ENCODE assay signal across 1 cellular context in genomic region chr1:31702836-31703404, GRCh38.
TF ChIP-seq lines count a peak whose summit lies in the region.

No MANE protein-coding gene starts in this region.

TF ChIP-seq in HepG2, 621 proteins besides CTCF, POLR2A, EP300 and RAD21:
- TF ChIP-seq FOXO1 (CRISPR knock-in tag; IDR thresholded peaks at IDR 0.05): no peak
- TF ChIP-seq HOXA3 (CRISPR knock-in tag; IDR thresholded peaks at IDR 0.05): no peak
- TF ChIP-seq FUBP1 (CRISPR knock-in tag; IDR thresholded peaks at IDR 0.05; ENCODE audit: borderline replicate concordance): no peak
- no peak for TF ChIP-seq KDM3A (CRISPR knock-in tag; IDR thresholded peaks at IDR 0.05; ENCODE audit: low read depth)
- TF ChIP-seq BATF2 (CRISPR knock-in tag; IDR thresholded peaks at IDR 0.05): no peak
- TF ChIP-seq CC2D1A (CRISPR knock-in tag; IDR thresholded peaks at IDR 0.05): no peak
- no peak for TF ChIP-seq ZNF546 (CRISPR knock-in tag; conservative IDR thresholded peaks at IDR 0.05)
- TF ChIP-seq, protein P1, sequence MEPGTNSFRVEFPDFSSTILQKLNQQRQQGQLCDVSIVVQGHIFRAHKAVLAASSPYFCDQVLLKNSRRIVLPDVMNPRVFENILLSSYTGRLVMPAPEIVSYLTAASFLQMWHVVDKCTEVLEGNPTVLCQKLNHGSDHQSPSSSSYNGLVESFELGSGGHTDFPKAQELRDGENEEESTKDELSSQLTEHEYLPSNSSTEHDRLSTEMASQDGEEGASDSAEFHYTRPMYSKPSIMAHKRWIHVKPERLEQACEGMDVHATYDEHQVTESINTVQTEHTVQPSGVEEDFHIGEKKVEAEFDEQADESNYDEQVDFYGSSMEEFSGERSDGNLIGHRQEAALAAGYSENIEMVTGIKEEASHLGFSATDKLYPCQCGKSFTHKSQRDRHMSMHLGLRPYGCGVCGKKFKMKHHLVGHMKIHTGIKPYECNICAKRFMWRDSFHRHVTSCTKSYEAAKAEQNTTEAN (CRISPR knock-in tag; conservative IDR thresholded peaks at IDR 0.05): no peak
- TF ChIP-seq, protein P2, sequence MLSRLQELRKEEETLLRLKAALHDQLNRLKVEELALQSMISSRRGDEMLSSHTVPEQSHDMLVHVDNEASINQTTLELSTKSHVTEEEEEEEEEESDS (CRISPR knock-in tag; IDR thresholded peaks at IDR 0.05; ENCODE audit: borderline replicate concordance): no peak
- no peak for TF ChIP-seq SNAPC4 (CRISPR knock-in tag; IDR thresholded peaks at IDR 0.05)
- TF ChIP-seq HDAC6 (IDR thresholded peaks at IDR 0.05; ENCODE audit: low read depth, low read length): no peak
- TF ChIP-seq, protein P3, sequence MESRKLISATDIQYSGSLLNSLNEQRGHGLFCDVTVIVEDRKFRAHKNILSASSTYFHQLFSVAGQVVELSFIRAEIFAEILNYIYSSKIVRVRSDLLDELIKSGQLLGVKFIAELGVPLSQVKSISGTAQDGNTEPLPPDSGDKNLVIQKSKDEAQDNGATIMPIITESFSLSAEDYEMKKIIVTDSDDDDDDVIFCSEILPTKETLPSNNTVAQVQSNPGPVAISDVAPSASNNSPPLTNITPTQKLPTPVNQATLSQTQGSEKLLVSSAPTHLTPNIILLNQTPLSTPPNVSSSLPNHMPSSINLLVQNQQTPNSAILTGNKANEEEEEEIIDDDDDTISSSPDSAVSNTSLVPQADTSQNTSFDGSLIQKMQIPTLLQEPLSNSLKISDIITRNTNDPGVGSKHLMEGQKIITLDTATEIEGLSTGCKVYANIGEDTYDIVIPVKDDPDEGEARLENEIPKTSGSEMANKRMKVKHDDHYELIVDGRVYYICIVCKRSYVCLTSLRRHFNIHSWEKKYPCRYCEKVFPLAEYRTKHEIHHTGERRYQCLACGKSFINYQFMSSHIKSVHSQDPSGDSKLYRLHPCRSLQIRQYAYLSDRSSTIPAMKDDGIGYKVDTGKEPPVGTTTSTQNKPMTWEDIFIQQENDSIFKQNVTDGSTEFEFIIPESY (CRISPR knock-in tag; IDR thresholded peaks at IDR 0.05): no peak
- TF ChIP-seq PHF20 (CRISPR knock-in tag; IDR thresholded peaks at IDR 0.05): no peak
- TF ChIP-seq ZNF12 (CRISPR knock-in tag; IDR thresholded peaks at IDR 0.05): no peak
- no peak for TF ChIP-seq ZNF629 (CRISPR knock-in tag; conservative IDR thresholded peaks at IDR 0.05)
- TF ChIP-seq CREB1 (IDR thresholded peaks at IDR 0.05): no peak
- no peak for TF ChIP-seq CREB1 (CRISPR knock-in tag; IDR thresholded peaks at IDR 0.05)
- no peak for TF ChIP-seq ZNF235 (CRISPR knock-in tag; IDR thresholded peaks at IDR 0.05; ENCODE audit: borderline replicate concordance)
TF ChIP-seq in HepG2: peak in this region for 0.
